8 cellular contexts compared by ENCODE assay signal in genomic region chr21:24895885-24896734, GRCh38.
A peak's percentile ranks its signal among the peaks of the same experiment; 100 is the strongest.
DNase-seq lines count a peak whose midpoint lies in the region; ATAC-seq and TF ChIP-seq lines count a peak whose summit lies in the region.

No MANE protein-coding gene starts in this region.

- no peak for TF ChIP-seq POLR2A in erythroblast (IDR thresholded peaks at IDR 0.05; ENCODE audit: low read length)

- no peaks in the 10 kb centered on the region for H3K27me3 Mint-ChIP-seq in activated CD4-positive, alpha-beta T cell treated with anti-CD3 and anti-CD28 coated beads for 36 hours
- H3K27me3 Mint-ChIP-seq in activated naive CD8-positive, alpha-beta T cell treated with anti-CD3 and anti-CD28 coated beads for 36 hours: no peaks in the 10 kb centered on the region

- POLR2A ChIA-PET in activated CD4-positive, alpha-beta T cell treated with anti-CD3 and anti-CD28 coated beads for 36 hours (lab: Charles Lee): no interaction called here

- ATAC-seq in activated CD4-positive, alpha-beta T cell treated with anti-CD3 and anti-CD28 coated beads for 36 hours: no peak
- peak; percentile 71 for ATAC-seq in HG02938 (IDR thresholded peaks at IDR 0.05; ENCODE audit: unreplicated experiment)

- H3K4me1 Mint-ChIP-seq in activated CD4-positive, alpha-beta T cell treated with anti-CD3 and anti-CD28 coated beads for 36 hours: no peaks in the 10 kb centered on the region
- no peaks in the 10 kb centered on the region for H3K4me1 Mint-ChIP-seq in activated naive CD8-positive, alpha-beta T cell treated with anti-CD3 and anti-CD28 coated beads for 36 hours

- CTCF ChIA-PET in activated CD4-positive, alpha-beta T cell treated with anti-CD3 and anti-CD28 coated beads for 36 hours (lab: Charles Lee): no interaction called here

- H3K27ac Mint-ChIP-seq in activated CD4-positive, alpha-beta T cell treated with anti-CD3 and anti-CD28 coated beads for 36 hours: no peak overlapping the region
- H3K27ac Mint-ChIP-seq in activated naive CD8-positive, alpha-beta T cell treated with anti-CD3 and anti-CD28 coated beads for 36 hours: no peak overlapping the region

- intact Hi-C loops in activated CD4-positive, alpha-beta T cell treated with anti-CD3 and anti-CD28 coated beads for 36 hours (cut with DNase I, micrococcal nuclease): loop anchor here (2.0 to 5.0 kb wide), 2 partner anchors 489 to 491 kb away; no protein-coding TSS in a partner anchor

- H3K9me3 Mint-ChIP-seq in activated CD4-positive, alpha-beta T cell treated with anti-CD3 and anti-CD28 coated beads for 36 hours (ENCODE audit: low read depth): no peaks in the 10 kb centered on the region
- peaks cover 1% of the 10 kb centered on the region for H3K9me3 Mint-ChIP-seq in activated naive CD8-positive, alpha-beta T cell treated with anti-CD3 and anti-CD28 coated beads for 36 hours

- no peaks in the 10 kb centered on the region for H3K36me3 Mint-ChIP-seq in activated CD4-positive, alpha-beta T cell treated with anti-CD3 and anti-CD28 coated beads for 36 hours (ENCODE audit: low read depth)
- H3K36me3 Mint-ChIP-seq in activated naive CD8-positive, alpha-beta T cell treated with anti-CD3 and anti-CD28 coated beads for 36 hours: no peaks in the 10 kb centered on the region

- peak; percentile 4 for DNase-seq in activated CD4-positive, alpha-beta T cell treated with anti-CD3 and anti-CD28 coated beads for 36 hours
- DNase-seq in activated CD4-positive, alpha-beta T cell treated with anti-CD3 and anti-CD28 coated beads, Interleukin-2, amount 50 U/mL, for 1 hour: no peak
- peak; percentile 3 for DNase-seq in NCI-H226
- DNase-seq in erythroblast (lab: John Stamatoyannopoulos, UW): peak; percentile 1
- DNase-seq in activated naive CD8-positive, alpha-beta T cell treated with anti-CD3 and anti-CD28 coated beads for 36 hours: no peak
- no peak for DNase-seq in NCI-H526 treated with DMSO at 0.1 percent for 48 hours (lab: John Stamatoyannopoulos, UW)
- DNase-seq in 8988T: no peak

- no peak overlapping the region for H3K4me3 Mint-ChIP-seq in activated CD4-positive, alpha-beta T cell treated with anti-CD3 and anti-CD28 coated beads for 36 hours
- no peak overlapping the region for H3K4me3 Mint-ChIP-seq in activated naive CD8-positive, alpha-beta T cell treated with anti-CD3 and anti-CD28 coated beads for 36 hours

Comparison
In these comparisons a context has a peak if more than half of its experiments do, and no peak if none do; other contexts are left out.
1. DNase-seq: peak in activated CD4-positive, alpha-beta T cell treated with anti-CD3 and anti-CD28 coated beads for 36 hours (single experiment), NCI-H226 (single experiment) and erythroblast (2 of 2); none in activated CD4-positive, alpha-beta T cell treated with anti-CD3 and anti-CD28 coated beads, Interleukin-2, amount 50 U/mL, for 1 hour (single experiment), activated naive CD8-positive, alpha-beta T cell treated with anti-CD3 and anti-CD28 coated beads for 36 hours (single experiment), NCI-H526 treated with DMSO at 0.1 percent for 48 hours (single experiment) and 8988T (single experiment).